1 cellular context compared by ENCODE assay signal in the genomic region with DNA sequence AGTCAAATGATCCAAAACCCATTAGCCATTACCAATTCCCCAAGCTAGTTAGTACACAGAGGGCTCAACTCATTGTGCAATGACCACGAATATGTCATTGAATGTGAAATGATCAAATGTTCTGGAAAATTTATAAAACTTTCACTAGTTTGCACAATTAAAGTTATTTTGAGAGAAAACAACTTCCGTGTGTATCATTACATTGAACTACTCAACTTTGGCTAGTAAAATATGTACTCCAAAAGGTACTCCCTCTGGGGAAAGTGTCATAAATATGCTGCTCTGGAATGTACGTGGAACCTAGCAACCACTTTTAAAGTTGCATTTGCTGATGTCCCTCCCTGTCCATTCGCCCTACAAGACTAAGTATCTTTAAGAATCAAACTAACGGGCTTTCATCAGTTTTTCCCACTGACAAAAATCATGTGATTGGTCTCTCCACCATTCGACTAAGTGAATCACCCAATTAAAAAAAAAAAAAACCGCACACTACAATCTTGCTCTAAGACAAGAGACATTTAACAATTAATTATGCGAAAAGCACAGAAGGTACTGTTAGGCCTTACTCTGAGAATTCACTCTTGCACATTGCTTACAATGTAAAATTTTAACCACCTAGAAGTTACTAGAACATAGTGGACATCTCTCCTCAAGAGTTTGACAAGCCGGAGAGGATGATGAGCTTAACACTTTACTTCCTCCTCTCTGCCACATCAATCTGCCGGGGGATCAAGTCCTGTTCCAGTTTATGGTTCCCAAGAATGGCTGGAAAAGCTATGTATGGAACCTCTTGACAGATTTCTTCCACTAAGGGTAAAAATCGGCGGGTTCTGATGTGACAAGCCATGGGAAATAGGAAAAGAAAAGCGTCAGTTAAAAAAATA.
TF ChIP-seq lines count a peak whose summit lies in the region.

No MANE protein-coding gene starts in this region.

TF ChIP-seq in WTC11, 78 proteins besides CTCF, POLR2A, EP300 and RAD21 (continued from another document):
- TF ChIP-seq, protein P1, sequence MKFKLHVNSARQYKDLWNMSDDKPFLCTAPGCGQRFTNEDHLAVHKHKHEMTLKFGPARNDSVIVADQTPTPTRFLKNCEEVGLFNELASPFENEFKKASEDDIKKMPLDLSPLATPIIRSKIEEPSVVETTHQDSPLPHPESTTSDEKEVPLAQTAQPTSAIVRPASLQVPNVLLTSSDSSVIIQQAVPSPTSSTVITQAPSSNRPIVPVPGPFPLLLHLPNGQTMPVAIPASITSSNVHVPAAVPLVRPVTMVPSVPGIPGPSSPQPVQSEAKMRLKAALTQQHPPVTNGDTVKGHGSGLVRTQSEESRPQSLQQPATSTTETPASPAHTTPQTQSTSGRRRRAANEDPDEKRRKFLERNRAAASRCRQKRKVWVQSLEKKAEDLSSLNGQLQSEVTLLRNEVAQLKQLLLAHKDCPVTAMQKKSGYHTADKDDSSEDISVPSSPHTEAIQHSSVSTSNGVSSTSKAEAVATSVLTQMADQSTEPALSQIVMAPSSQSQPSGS (CRISPR knock-in tag; IDR thresholded peaks at IDR 0.05; ENCODE audit: borderline replicate concordance, low read depth): no peak
- TF ChIP-seq, protein P2, sequence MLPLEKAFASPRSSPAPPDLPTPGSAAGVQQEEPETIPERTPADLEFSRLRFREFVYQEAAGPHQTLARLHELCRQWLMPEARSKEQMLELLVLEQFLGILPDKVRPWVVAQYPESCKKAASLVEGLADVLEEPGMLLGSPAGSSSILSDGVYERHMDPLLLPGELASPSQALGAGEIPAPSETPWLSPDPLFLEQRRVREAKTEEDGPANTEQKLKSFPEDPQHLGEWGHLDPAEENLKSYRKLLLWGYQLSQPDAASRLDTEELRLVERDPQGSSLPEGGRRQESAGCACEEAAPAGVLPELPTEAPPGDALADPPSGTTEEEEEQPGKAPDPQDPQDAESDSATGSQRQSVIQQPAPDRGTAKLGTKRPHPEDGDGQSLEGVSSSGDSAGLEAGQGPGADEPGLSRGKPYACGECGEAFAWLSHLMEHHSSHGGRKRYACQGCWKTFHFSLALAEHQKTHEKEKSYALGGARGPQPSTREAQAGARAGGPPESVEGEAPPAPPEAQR (CRISPR knock-in tag; IDR thresholded peaks at IDR 0.05): no peak
- TF ChIP-seq, protein P3, sequence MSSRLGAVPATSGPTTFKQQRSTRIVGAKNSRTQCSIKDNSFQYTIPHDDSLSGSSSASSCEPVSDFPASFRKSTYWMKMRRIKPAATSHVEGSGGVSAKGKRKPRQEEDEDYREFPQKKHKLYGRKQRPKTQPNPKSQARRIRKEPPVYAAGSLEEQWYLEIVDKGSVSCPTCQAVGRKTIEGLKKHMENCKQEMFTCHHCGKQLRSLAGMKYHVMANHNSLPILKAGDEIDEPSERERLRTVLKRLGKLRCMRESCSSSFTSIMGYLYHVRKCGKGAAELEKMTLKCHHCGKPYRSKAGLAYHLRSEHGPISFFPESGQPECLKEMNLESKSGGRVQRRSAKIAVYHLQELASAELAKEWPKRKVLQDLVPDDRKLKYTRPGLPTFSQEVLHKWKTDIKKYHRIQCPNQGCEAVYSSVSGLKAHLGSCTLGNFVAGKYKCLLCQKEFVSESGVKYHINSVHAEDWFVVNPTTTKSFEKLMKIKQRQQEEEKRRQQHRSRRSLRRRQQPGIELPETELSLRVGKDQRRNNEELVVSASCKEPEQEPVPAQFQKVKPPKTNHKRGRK (CRISPR knock-in tag; IDR thresholded peaks at IDR 0.05; ENCODE audit: borderline replicate concordance): no peak
- TF ChIP-seq NR2C2 (CRISPR knock-in tag; IDR thresholded peaks at IDR 0.05) (no peak), PRRX2 (CRISPR knock-in tag; IDR thresholded peaks at IDR 0.05) (no peak), TEAD1 (CRISPR knock-in tag; IDR thresholded peaks at IDR 0.05) (no peak), HMGA2 (CRISPR knock-in tag; IDR thresholded peaks at IDR 0.05) (no peak), RELA (CRISPR knock-in tag; IDR thresholded peaks at IDR 0.05; ENCODE audit: borderline replicate concordance) (no peak), ZNF263 (CRISPR knock-in tag; IDR thresholded peaks at IDR 0.05; ENCODE audit: low read depth) (no peak), ZNF423 (CRISPR knock-in tag; IDR thresholded peaks at IDR 0.05) (no peak)
- TF ChIP-seq, protein P4, sequence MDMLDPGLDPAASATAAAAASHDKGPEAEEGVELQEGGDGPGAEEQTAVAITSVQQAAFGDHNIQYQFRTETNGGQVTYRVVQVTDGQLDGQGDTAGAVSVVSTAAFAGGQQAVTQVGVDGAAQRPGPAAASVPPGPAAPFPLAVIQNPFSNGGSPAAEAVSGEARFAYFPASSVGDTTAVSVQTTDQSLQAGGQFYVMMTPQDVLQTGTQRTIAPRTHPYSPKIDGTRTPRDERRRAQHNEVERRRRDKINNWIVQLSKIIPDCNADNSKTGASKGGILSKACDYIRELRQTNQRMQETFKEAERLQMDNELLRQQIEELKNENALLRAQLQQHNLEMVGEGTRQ (CRISPR knock-in tag; IDR thresholded peaks at IDR 0.05): no peak
